In genomic region chr6:75414445-75415021, GRCh38 we compare ENCODE assay signal across 1 cellular context.
TF ChIP-seq lines count a peak whose summit lies in the region.

No MANE protein-coding gene starts in this region.

TF ChIP-seq in HepG2, 621 proteins besides CTCF, POLR2A, EP300 and RAD21:
- TF ChIP-seq ATF7 (IDR thresholded peaks at IDR 0.05) (peak; percentile 78), ATF7 (CRISPR knock-in tag; IDR thresholded peaks at IDR 0.05) (no peak), RNF2 (conservative IDR thresholded peaks at IDR 0.05; ENCODE audit: low read depth) (no peak)
